ENCODE assay signal across 8 cellular contexts in the genomic region with DNA sequence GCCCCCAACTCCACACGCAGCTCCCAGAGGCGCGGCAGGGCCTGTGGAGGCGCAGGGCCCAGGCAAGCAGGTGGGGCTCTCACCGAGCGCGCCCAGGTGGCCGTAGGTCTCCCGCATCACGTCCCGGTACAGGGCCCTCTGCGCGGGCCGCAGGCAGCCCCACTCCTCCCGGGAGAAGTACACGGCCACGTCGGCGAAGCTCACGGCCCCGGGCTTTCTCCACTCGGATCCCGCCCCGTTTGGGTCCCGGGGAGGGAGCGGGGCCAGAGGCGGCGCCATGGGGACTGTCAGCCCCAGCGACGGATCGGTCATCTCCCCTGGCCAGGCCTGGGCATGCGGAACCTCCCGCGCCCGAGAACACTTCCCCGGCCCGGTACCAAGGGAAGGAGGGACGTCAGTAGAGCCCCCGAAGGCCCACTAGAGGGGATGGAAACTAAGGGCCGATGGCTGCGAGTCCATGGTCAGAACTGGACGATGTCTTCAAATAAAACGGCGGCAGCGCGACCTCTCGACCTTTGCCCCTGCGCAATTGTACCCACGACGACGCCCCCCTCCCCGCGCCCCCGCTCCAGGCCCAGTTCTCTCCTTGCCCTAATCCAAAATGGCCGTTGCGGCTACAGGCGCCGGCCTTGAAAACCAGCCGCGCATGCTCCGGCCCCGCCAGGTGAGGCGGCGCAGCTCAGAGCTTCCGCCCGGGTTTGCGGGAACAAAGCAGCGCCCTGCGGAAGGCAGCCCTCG. TPM values are rescaled to one million over a fixed set of nuclear protein-coding genes. Genes with fewer than 3 reads are reported as not detected.
DNase-seq lines count a peak whose midpoint lies in the region; ATAC-seq, FAIRE-seq and TF ChIP-seq lines count a peak whose summit lies in the region.

A gene (minus strand): TSS at position 491 of the 738 bp plus-strand sequence. CDS start 179 bp downstream, at position 312.

- intact Hi-C loops in T-helper 2 cell treated with Interferon-gamma antibody and Interleukin-4, amounts not matched to agents 100 ng/mL and 5 ng/mL, for 36 hours (cut with micrococcal nuclease): loop anchor here (1.0 to 2.0 kb wide), 8 partner anchors 7 to 156 kb away; a partner anchor contains a TSS

- POLR2A ChIA-PET in GM10248 (lab: Yijun Ruan, JAX): interaction anchor here (1.3 to 1.4 kb wide), 2 partner anchors 7 to 24 kb away, joined by 3 to 5 read pairs; a partner anchor contains a TSS

- H3K4me3 ChIP-seq in right atrium auricular region: peak within 1 kb of the TSS; percentile 71 to 82

- no peaks in the 10 kb centered on the region for H3K27me3 ChIP-seq in right atrium auricular region

- TF ChIP-seq CTCF in GM10248 (IDR thresholded peaks at IDR 0.05; ENCODE audit: control extremely low read depth, extremely low read depth, low read depth, missing control alignments) (peak; percentile 11), right atrium auricular region (IDR thresholded peaks at IDR 0.05) (peak in 1 of 2 donors; percentile 16)

- peaks cover 0 to 36% of the 10 kb centered on the region in 2 donors for H3K4me1 ChIP-seq in right atrium auricular region

- peaks cover 20% of the 10 kb centered on the region for H3K36me3 ChIP-seq in right atrium auricular region

- H3K9me3 ChIP-seq in right atrium auricular region: no peaks in the 10 kb centered on the region

- DNase-seq in GM10248 (ENCODE audit: extremely low spot score): peak; percentile 92
- DNase-seq in NCI-H1694 treated with DMSO at 0.1 percent for 48 hours (lab: John Stamatoyannopoulos, UW): peak; percentile 54
- DNase-seq in amygdala (lab: John Stamatoyannopoulos, UW): peak; percentile 55 to 96 (median 90)
- peak; percentile 91 for DNase-seq in right atrium auricular region (ENCODE audit: low spot score)
- peak; percentile 30 for DNase-seq in pulmonary artery endothelial cell (ENCODE audit: low read depth, low spot score)
- DNase-seq in urothelium cell line (ENCODE audit: low spot score): peak; percentile 84

- no peak for FAIRE-seq in urothelium cell line (lab: Jason Lieb, UNC)

- peak within 1 kb of the TSS; percentile 91 to 98 for H3K27ac ChIP-seq in right atrium auricular region

- ATAC-seq in HG02642 (IDR thresholded peaks at IDR 0.05; ENCODE audit: poor library complexity, unreplicated experiment): peak; percentile 65

- CTCF ChIA-PET in GM10248 (lab: Yijun Ruan, JAX): interaction anchor here (1.0 to 4.3 kb wide), 29 partner anchors 10 to 159 kb away, joined by 3 to 47 read pairs (median 6); a partner anchor contains a TSS

RNA-seq across cellular contexts. Expression of the gene that starts here (rescaled TPM):
- total RNA-seq in T-helper 2 cell treated with Interferon-gamma antibody and Interleukin-4, amounts not matched to agents 100 ng/mL and 5 ng/mL, for 36 hours: 12.1 and 12.7 TPM in 2 replicates
- 10 to 100 TPM; 13.3 to 16.2 TPM for total RNA-seq in right atrium auricular region
- total RNA-seq in pulmonary artery endothelial cell: 5.7 and 7.0 TPM in 2 replicates

Comparison
In these comparisons a context has a peak if more than half of its experiments do, and no peak if none do; other contexts are left out.
1. Peak in every context shown above with its lines: DNase-seq, ATAC-seq, H3K4me3 ChIP-seq and H3K27ac ChIP-seq.
2. DNase-seq: peak in every context shown above with its lines; median percentile 92 in GM10248; 91 in right atrium auricular region; 90 in amygdala; 84 in urothelium cell line; 54 in NCI-H1694 treated with DMSO at 0.1 percent for 48 hours; 30 in pulmonary artery endothelial cell.